ENCODE assay signal across 27 cellular contexts in genomic region chr22:27264184-27264583, GRCh38.
"Had no signal": no experiment of that assay in that cellular context is flagged by ENCODE, and none has a peak within 500 bp of the region (broad histone marks: within the 10 kb centered on the region; RNA-seq: fewer than 3 reads in every experiment).

No MANE protein-coding gene starts in this region.

- FAIRE-seq: islet of Langerhans, kidney had no signal

- H3K4me1 ChIP-seq: left lung, lower lobe of right lung, right atrium auricular region, stomach, testis, thyroid gland, transverse colon, vagina had no signal

- H3K4me2 ChIP-seq: neural progenitor cell had no signal

- H3K9me3 Mint-ChIP-seq: immature natural killer cell, nephron progenitor cell, neural progenitor cell had no signal

- H3K4me1 Mint-ChIP-seq: immature natural killer cell; stimulated activated naive B cell treated with anti-CD40 and anti-IgM and Interleukin-4, amounts not matched to agents 10 μg/mL and 1 μg/mL and 100 μg/mL, for 72 hours had no signal

- H3K4me3 ChIP-seq: left lung, lower lobe of right lung, neural progenitor cell, ovary, right atrium auricular region, skin epidermis, stomach, testis, thyroid gland, transverse colon, vagina had no signal

- H3K36me3 ChIP-seq: left lung, lower lobe of right lung, neural progenitor cell, ovary, right atrium auricular region, stomach, thyroid gland, transverse colon, vagina had no signal

- H3K4me3 Mint-ChIP-seq: immature natural killer cell; naive thymus-derived CD8-positive, alpha-beta T cell; nephron progenitor cell; neural progenitor cell; stimulated activated naive B cell treated with anti-CD40 and anti-IgM and Interleukin-4, amounts not matched to agents 10 μg/mL and 1 μg/mL and 100 μg/mL, for 72 hours had no signal

- H3K9me3 ChIP-seq: left lung, lower lobe of right lung, ovary, right atrium auricular region, stomach, testis, thyroid gland, transverse colon, vagina had no signal

- H3K36me3 Mint-ChIP-seq: immature natural killer cell; neural progenitor cell; stimulated activated naive B cell treated with anti-CD40 and anti-IgM and Interleukin-4, amounts not matched to agents 10 μg/mL and 1 μg/mL and 100 μg/mL, for 72 hours had no signal

- H2AFZ ChIP-seq: neural progenitor cell had no signal

- H3K27ac ChIP-seq: left lung, lower lobe of right lung, neural progenitor cell, ovary, right atrium auricular region, skin epidermis, stomach, testis, thyroid gland, transverse colon, vagina had no signal

- H3K27ac Mint-ChIP-seq: immature natural killer cell; nephron progenitor cell; progenitor cell of endocrine pancreas; stimulated activated naive B cell treated with anti-CD40 and anti-IgM and Interleukin-4, amounts not matched to agents 10 μg/mL and 1 μg/mL and 100 μg/mL, for 72 hours had no signal

- H3K9ac ChIP-seq: neural progenitor cell had no signal

- DNase-seq: hippocampal formation; immature natural killer cell; kidney; left colon; left lung; lower lobe of right lung; mammary epithelial cell; mesenchymal stem cell; naive thymus-derived CD8-positive, alpha-beta T cell; nephron progenitor cell; ovary; stimulated activated CD4-positive, alpha-beta T cell treated with anti-CD3 and anti-CD28 coated beads, Interleukin-12 subunit alpha, Interleukin-12 subunit beta, amount 100 ng/mL, for 4 hours; stimulated activated CD4-positive, alpha-beta T cell treated with anti-CD3 and anti-CD28 coated beads, Interleukin-15, amount 100 ng/mL, for 24 hours; stimulated activated CD4-positive, alpha-beta T cell treated with anti-CD3 and anti-CD28 coated beads, Interleukin-2, amount 100 ng/mL, for 24 hours; stimulated activated CD4-positive, alpha-beta T cell treated with anti-CD3 and anti-CD28 coated beads, Interleukin-4, amount 100 ng/mL, for 1 hour; stimulated activated naive B cell treated with anti-CD40 and anti-IgM and Interleukin-4, amounts not matched to agents 10 μg/mL and 1 μg/mL and 100 μg/mL, for 72 hours; stimulated activated naive CD8-positive, alpha-beta T cell treated with anti-CD3 and anti-CD28 coated beads, Interleukin-15, Interleukin-2, amounts not matched to agents 100 U/mL and 50 U/mL, for 24 hours; stomach; testis; thyroid gland; transverse colon had no signal

- H3K27me3 ChIP-seq: neural progenitor cell, ovary, right atrium auricular region, testis, thyroid gland, vagina had no signal
